12 cellular contexts compared by ENCODE assay signal in the genomic region with DNA sequence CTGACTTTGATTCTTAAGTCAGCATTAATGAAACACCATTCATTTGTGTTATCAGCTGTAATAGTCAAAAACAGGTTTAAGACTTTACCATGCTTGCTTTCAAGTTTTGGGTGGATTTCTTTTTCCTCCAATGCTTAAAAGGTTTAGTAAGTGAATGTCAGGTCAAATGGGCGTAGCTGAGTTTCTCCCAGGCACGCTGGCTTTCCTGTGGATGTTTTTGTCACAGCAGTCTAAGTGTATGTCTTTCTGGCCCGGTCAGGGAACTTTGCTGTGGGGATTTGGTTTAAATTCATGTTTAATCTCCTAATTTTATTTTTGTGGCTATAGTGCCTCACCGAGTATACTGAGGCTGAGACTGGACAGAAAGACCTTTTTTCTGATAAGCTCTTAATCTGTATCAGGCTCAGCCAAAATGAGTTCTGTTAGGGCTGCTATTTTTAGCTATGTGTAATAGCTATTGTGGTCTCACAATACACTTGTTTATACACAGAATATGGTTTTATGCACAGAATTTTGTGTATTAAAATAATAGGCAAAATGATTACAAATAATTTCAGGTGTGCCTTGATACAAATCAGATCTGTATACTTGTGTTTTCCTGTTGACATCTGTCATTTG.
DNase-seq lines count a peak whose midpoint lies in the region; ATAC-seq and TF ChIP-seq lines count a peak whose summit lies in the region.
"Had no signal": no experiment of that assay in that cellular context is flagged by ENCODE, and none has a peak within 500 bp of the region (broad histone marks: within the 10 kb centered on the region; RNA-seq: fewer than 3 reads in every experiment).

No MANE protein-coding gene starts in this region.

- H3K27me3 ChIP-seq in KMS-11 (ENCODE audit: insufficient read depth, low read depth): no peaks in the 10 kb centered on the region
- H3K27me3 ChIP-seq in heart left ventricle: no peaks in the 10 kb centered on the region
- H3K27me3 ChIP-seq in skeletal muscle tissue (ENCODE audit: control insufficient read depth in 3 of 3, insufficient read depth in 3 of 3, low read length in 3 of 3): no peaks in the 10 kb centered on the region
- H3K27me3 ChIP-seq: gastroesophageal sphincter had no signal

- H3K4me1 Mint-ChIP-seq in T-cell: peaks cover 75 to 87% (median 81%) of the 10 kb centered on the region in 3 donors

- intact Hi-C loops in heart left ventricle (cut with DNase I): loop anchor here in 1 of 10 donors (5.0 kb wide), 1 partner anchor 52 kb away; no protein-coding TSS in a partner anchor

- POLR2A ChIA-PET in T-cell (lab: Charles Lee): interaction anchor here (0.6 kb wide), 2 partner anchors 52 to 426 kb away, joined by 3 read pairs; no protein-coding TSS in a partner anchor

- H3K9me3 ChIP-seq in heart left ventricle (no peaks in the 10 kb centered on the region), skeletal muscle tissue (ENCODE audit: control insufficient read depth in 3 of 3, low read length in 3 of 3) (no peaks in the 10 kb centered on the region)
- H3K9me3 ChIP-seq: gastroesophageal sphincter had no signal

- no peak overlapping the region for H3K4me3 ChIP-seq in KMS-11 (IDR thresholded peaks at IDR 0.05; ENCODE audit: insufficient read depth, low read depth, low read length)
- H3K4me3 ChIP-seq in heart left ventricle: peak overlapping the region in 7 of 12 donors; percentile 0 to 39 (median 27)
- H3K4me3 ChIP-seq in skeletal muscle tissue (ENCODE audit: low read length in 3 of 3): peak overlapping the region in 1 of 3 donors; percentile 41
- H3K4me3 ChIP-seq: gastroesophageal sphincter had no signal

- peaks cover 20% of the 10 kb centered on the region for H3K4me1 ChIP-seq in KMS-11 (ENCODE audit: low read depth, poor library complexity, severe bottlenecking)
- peaks cover 3 to 38% (median 26%) of the 10 kb centered on the region in 12 donors for H3K4me1 ChIP-seq in heart left ventricle
- H3K4me1 ChIP-seq in skeletal muscle tissue (ENCODE audit: control insufficient read depth in 3 of 3, insufficient read depth in 3 of 3, low read length in 3 of 3): peaks cover 0 to 13% (median 8%) of the 10 kb centered on the region in 3 donors
- H3K4me1 ChIP-seq: gastroesophageal sphincter had no signal

- H3K79me2 ChIP-seq in KMS-11 (ENCODE audit: insufficient read depth, low read depth): no peaks in the 10 kb centered on the region

- H3K4me3 Mint-ChIP-seq in T-cell: peak overlapping the region; percentile 53 to 69 (median 61)
- H3K4me3 Mint-ChIP-seq: dendritic cell treated with granulocyte-macrophage colony-stimulating factor and Interleukin-4, amounts not matched to agents 40 ng/mL and 50 ng/mL, for 4 days; WTC11 had no signal

- no peaks in the 10 kb centered on the region for H3K36me3 ChIP-seq in KMS-11 (ENCODE audit: insufficient read depth)
- no peaks in the 10 kb centered on the region for H3K36me3 ChIP-seq in heart left ventricle
- no peaks in the 10 kb centered on the region for H3K36me3 ChIP-seq in skeletal muscle tissue (ENCODE audit: control insufficient read depth in 3 of 3, insufficient read depth in 3 of 3, low read length in 3 of 3)
- H3K36me3 ChIP-seq: gastroesophageal sphincter had no signal

- H3K9me3 Mint-ChIP-seq in T-cell: no peaks in the 10 kb centered on the region
- H3K9me3 Mint-ChIP-seq: dendritic cell treated with granulocyte-macrophage colony-stimulating factor and Interleukin-4, amounts not matched to agents 40 ng/mL and 50 ng/mL, for 4 days; WTC11 had no signal

- H3K9ac ChIP-seq in KMS-11: no peak overlapping the region
- H3K9ac ChIP-seq in skeletal muscle tissue (ENCODE audit: low read depth in 1 of 3, low read length in 3 of 3): peak overlapping the region in 1 of 3 donors; percentile 35

- WGBS in heart left ventricle, 4 donors: 9 to 29% (median 18%) methylated on average over 4 of the region's 4 CpGs

- TF ChIP-seq CTCF in KMS-11 (conservative IDR thresholded peaks at IDR 0.05; ENCODE audit: low read depth, low read length) (no peak), heart left ventricle (IDR thresholded peaks at IDR 0.05) (no peak)

- no peak for TF ChIP-seq POLR2A in heart left ventricle (IDR thresholded peaks at IDR 0.05)

- no peak for ATAC-seq in T-cell (replicated peaks in 1 of 4)
- peak; percentile 54 to 75 (median 66) for ATAC-seq in heart left ventricle
- ATAC-seq in GM19324 (IDR thresholded peaks at IDR 0.05; ENCODE audit: low FRiP score, unreplicated experiment): no peak
- ATAC-seq: gastroesophageal sphincter, WTC11 had no signal

- CTCF ChIA-PET in T-cell (lab: Charles Lee): interaction anchor here (0.6 to 1.3 kb wide), 6 partner anchors 12 to 708 kb away, joined by 3 to 4 read pairs (median 3); no protein-coding TSS in a partner anchor

- no peak overlapping the region for H2AFZ ChIP-seq in KMS-11 (ENCODE audit: low read depth)

- no peak overlapping the region for H3K27ac ChIP-seq in KMS-11
- H3K27ac ChIP-seq in heart left ventricle: peak overlapping the region; percentile 50 to 78 (median 69)
- peak overlapping the region; percentile 3 for H3K27ac ChIP-seq in skeletal muscle tissue (ENCODE audit: low read depth, low read length)

- H3K4me2 ChIP-seq in KMS-11: peak overlapping the region; percentile 34

- no peaks in the 10 kb centered on the region for H4K20me1 ChIP-seq in KMS-11 (ENCODE audit: insufficient read depth)

- no peak for DNase-seq in T-cell
- DNase-seq in heart left ventricle: no peak
- DNase-seq in DMS153 treated with DMSO at 0.1 percent for 48 hours (lab: John Stamatoyannopoulos, UW; ENCODE audit: unreplicated experiment): no peak
- DNase-seq in SKM-1 treated with dmso at 0.1 percent for 144 hours (lab: John Stamatoyannopoulos, UW; ENCODE audit: unreplicated experiment): no peak
- DNase-seq: NCI-H1105 treated with DMSO at 0.1 percent for 48 hours, posterior cingulate gyrus had no signal

- peak overlapping the region; percentile 89 to 92 for H3K27ac Mint-ChIP-seq in T-cell
- H3K27ac Mint-ChIP-seq: dendritic cell treated with granulocyte-macrophage colony-stimulating factor and Interleukin-4, amounts not matched to agents 40 ng/mL and 50 ng/mL, for 4 days; WTC11 had no signal

- H3K36me3 Mint-ChIP-seq in T-cell: peaks cover 6% of the 10 kb centered on the region
- H3K36me3 Mint-ChIP-seq: WTC11 had no signal

- H3K27me3 Mint-ChIP-seq in T-cell: no peaks in the 10 kb centered on the region
- H3K27me3 Mint-ChIP-seq: dendritic cell treated with granulocyte-macrophage colony-stimulating factor and Interleukin-4, amounts not matched to agents 40 ng/mL and 50 ng/mL, for 4 days had no signal

Comparison
In these comparisons a context has a peak if more than half of its experiments do, and no peak if none do; other contexts are left out.
1. ATAC-seq: peak in heart left ventricle (4 of 4); none in T-cell (0 of 4) and GM19324 (single experiment).